In genomic region chr11:67353317-67354313, GRCh38 we compare ENCODE assay signal across 1 cellular context.
TF ChIP-seq lines count a peak whose summit lies in the region.

TSS of gene POLD4 (minus strand) at chr11:67353546. CDS start at chr11:67353399, 147 bp downstream.

TF ChIP-seq in GM12878, 131 proteins besides CTCF, POLR2A, EP300 and RAD21 (continued from another document):
- TF ChIP-seq NRF1 (conservative IDR thresholded peaks at IDR 0.05; ENCODE audit: low read depth, low read length) (no peak), EED (IDR thresholded peaks at IDR 0.05; ENCODE audit: low read depth) (peak; percentile 89), GABPA (IDR thresholded peaks at IDR 0.05; ENCODE audit: low read depth) (no peak), FOXM1 (IDR thresholded peaks at IDR 0.05; ENCODE audit: low read depth, low read length) (no peak), PAX5 (IDR thresholded peaks at IDR 0.05; ENCODE audit: borderline replicate concordance, low read depth, low read length) (peak; percentile 89; the same call in 1 of the 2 replicates), DPF2 (IDR thresholded peaks at IDR 0.05) (peak; percentile 81), RUNX3 (IDR thresholded peaks at IDR 0.05; ENCODE audit: low read length) (no peak), BHLHE40 (IDR thresholded peaks at IDR 0.05; ENCODE audit: borderline replicate concordance in 1 of 2, low read depth in 2 of 2, low read length in 1 of 2) (peak; percentile 23 to 50; a peak in 1 of 4 replicates), MLLT1 (IDR thresholded peaks at IDR 0.05) (peak; percentile 74), BMI1 (IDR thresholded peaks at IDR 0.05; ENCODE audit: borderline replicate concordance) (0 out of 2 replicates have a peak, but pooled peaks have one; percentile 28), GATAD2B (conservative IDR thresholded peaks at IDR 0.05; ENCODE audit: low read depth) (peak; percentile 87), RFX5 (IDR thresholded peaks at IDR 0.05; ENCODE audit: low read depth, low read length) (peak; percentile 83), MAX (IDR thresholded peaks at IDR 0.05; ENCODE audit: low read depth, low read length) (no peak), MYB (IDR thresholded peaks at IDR 0.05; ENCODE audit: borderline replicate concordance, low read depth, low read length) (no peak), FOS (IDR thresholded peaks at IDR 0.05; ENCODE audit: borderline replicate concordance, extremely low read depth, insufficient read length) (peak; percentile 38), TCF12 (IDR thresholded peaks at IDR 0.05; ENCODE audit: low read depth, low read length) (peak; percentile 71), YBX1 (IDR thresholded peaks at IDR 0.05) (peak; percentile 88), SPI1 (IDR thresholded peaks at IDR 0.05; ENCODE audit: borderline replicate concordance, insufficient read depth, low read depth, low read length) (peak; percentile 96), ASH2L (IDR thresholded peaks at IDR 0.05; ENCODE audit: borderline replicate concordance, low read depth) (no peak), JUND (IDR thresholded peaks at IDR 0.05; ENCODE audit: low read depth, low read length) (no peak), E2F4 (IDR thresholded peaks at IDR 0.05; ENCODE audit: low read depth, low read length) (no peak), SMAD1 (IDR thresholded peaks at IDR 0.05; ENCODE audit: low read depth, partially characterized antibody) (peak; percentile 82), TARDBP (IDR thresholded peaks at IDR 0.05; ENCODE audit: borderline replicate concordance) (0 out of 2 replicates have a peak, but pooled peaks have one; percentile 30), CEBPZ (IDR thresholded peaks at IDR 0.05; ENCODE audit: low read depth, low read length) (no peak), ATF7 (IDR thresholded peaks at IDR 0.05; ENCODE audit: low read depth) (peak; percentile 67; the same call in 1 of the 2 replicates), KDM1A (IDR thresholded peaks at IDR 0.05; ENCODE audit: borderline replicate concordance) (no peak), BCL11A (IDR thresholded peaks at IDR 0.05; ENCODE audit: low read depth, low read length) (peak; percentile 76), CHD1 (IDR thresholded peaks at IDR 0.05; ENCODE audit: low read depth, low read length) (0 out of 2 replicates have a peak, but pooled peaks have one; percentile 68), NR2C1 (IDR thresholded peaks at IDR 0.05) (0 out of 2 replicates have a peak, but pooled peaks have one; percentile 4), IKZF1 (conservative IDR thresholded peaks at IDR 0.05) (peak; percentile 96), NFIC (IDR thresholded peaks at IDR 0.05; ENCODE audit: low read depth, low read length) (no peak), ETV6 (conservative IDR thresholded peaks at IDR 0.05 in 1 of 2, IDR thresholded peaks at IDR 0.05 in 1 of 2; ENCODE audit: borderline replicate concordance in 1 of 2, low read depth in 1 of 2) (peak in 1 of 2 experiments; percentile 71; a peak in 2 of 4 replicates), NFYA (IDR thresholded peaks at IDR 0.05; ENCODE audit: borderline replicate concordance, low read depth, low read length) (peak; percentile 27; the same call in 1 of the 2 replicates), CREM (IDR thresholded peaks at IDR 0.05; ENCODE audit: low read depth) (peak; percentile 67; the same call in 1 of the 2 replicates), IKZF2 (IDR thresholded peaks at IDR 0.05) (peak; percentile 94 to 97), SKIL (IDR thresholded peaks at IDR 0.05; ENCODE audit: low read depth, poor library complexity, severe bottlenecking) (peak; percentile 91), ZNF207 (IDR thresholded peaks at IDR 0.05; ENCODE audit: borderline replicate concordance) (0 out of 2 replicates have a peak, but pooled peaks have one; percentile 32), ZBTB33 (IDR thresholded peaks at IDR 0.05) (no peak), WRNIP1 (IDR thresholded peaks at IDR 0.05; ENCODE audit: borderline replicate concordance, low read depth, low read length) (no peak), NFXL1 (IDR thresholded peaks at IDR 0.05; ENCODE audit: borderline replicate concordance) (no peak), CBFB (IDR thresholded peaks at IDR 0.05; ENCODE audit: low read depth) (peak; percentile 80), TBL1XR1 (IDR thresholded peaks at IDR 0.05; ENCODE audit: low read depth, low read length) (peak; percentile 77; the same call in 1 of the 2 replicates), MTA3 (IDR thresholded peaks at IDR 0.05; ENCODE audit: borderline replicate concordance, low read length) (no peak)
